26 cellular contexts compared by ENCODE assay signal in the genomic region with DNA sequence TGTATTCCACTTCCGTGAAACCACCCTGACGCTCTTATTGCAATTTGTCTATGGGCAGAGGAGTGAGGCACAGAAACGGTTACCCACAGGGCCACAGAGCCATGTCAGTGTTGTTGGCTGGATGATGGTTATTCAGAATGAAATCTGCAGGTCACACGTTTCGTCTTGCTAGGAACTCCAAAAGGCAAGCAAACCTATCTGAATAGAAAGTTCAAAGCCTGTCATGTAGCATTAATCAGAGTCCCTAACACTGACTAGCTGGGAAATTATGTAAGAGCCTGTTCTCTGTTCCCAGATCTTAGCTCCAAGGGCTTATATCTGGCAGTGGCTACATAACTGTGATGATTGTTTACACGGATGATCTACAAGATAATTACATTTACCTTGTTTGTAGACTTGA.
DNase-seq lines count a peak whose midpoint lies in the region; ATAC-seq and TF ChIP-seq lines count a peak whose summit lies in the region.
"Had no signal": no experiment of that assay in that cellular context is flagged by ENCODE, and none has a peak within 500 bp of the region (broad histone marks: within the 10 kb centered on the region; RNA-seq: fewer than 3 reads in every experiment).

No MANE protein-coding gene starts in this region.

- TF ChIP-seq CTCF in GM13976 (IDR thresholded peaks at IDR 0.05; ENCODE audit: borderline replicate concordance, control extremely low read depth, extremely low read depth, insufficient read depth, missing control alignments): no peak

- H3K9ac ChIP-seq in iPS-15b (ENCODE audit: low read depth, low read length): no peak overlapping the region
- H3K9ac ChIP-seq: GM23248 had no signal

- H3K4me1 ChIP-seq in iPS-15b (ENCODE audit: control insufficient read depth, insufficient read depth, low read length) (no peaks in the 10 kb centered on the region), HAP-1 (no peaks in the 10 kb centered on the region)
- H3K4me1 ChIP-seq: Caco-2 had no signal

- in situ Hi-C loops in GM13976 (cut with MboI; ENCODE audit: low sequenced_read_pairs, unreplicated experiment): no loop called here
- in situ Hi-C loops in HAP-1 (cut with MboI; ENCODE audit: low sequenced_read_pairs): no loop called here

- ATAC-seq in SK-N-SH treated with all-trans-retinoic acid at 6 μM for 48 hours (peak; percentile 42), GM18867 (IDR thresholded peaks at IDR 0.05; ENCODE audit: unreplicated experiment) (no peak)
- ATAC-seq: activated CD8-positive, alpha-beta memory T cell treated with anti-CD3 and anti-CD28 coated beads, Interleukin-2, amount 10 ng/mL, durations not matched to agents 7 days and 5 days; activated naive CD8-positive, alpha-beta T cell treated with anti-CD3 and anti-CD28 coated beads, Interleukin-2, amount 50 U/mL, for 24 hours; activated T-helper 17 cell treated with anti-CD3 and anti-CD28 coated beads, Interleukin-2, amount 50 U/mL, for 72 hours; esophagus mucosa; gastroesophageal sphincter; left ventricle myocardium superior; mucosa of descending colon; Panc1; sciatic nerve had no signal

- DNase-seq in GM13976 (ENCODE audit: low spot score): peak; percentile 10
- DNase-seq in pons (ENCODE audit: low spot score): peak; percentile 7
- DNase-seq in activated CD4-positive, alpha-beta T cell treated with anti-CD3 and anti-CD28 coated beads for 1 hour: no peak
- no peak for DNase-seq in SIG-M5 treated with dmso at 0.1 percent for 504 hours (lab: John Stamatoyannopoulos, UW; ENCODE audit: unreplicated experiment)
- no peak for DNase-seq in HAP-1 (ENCODE audit: low spot score in 2 of 2)
- DNase-seq: activated CD4-positive, alpha-beta T cell treated with anti-CD3 and anti-CD28 coated beads for 4 hours; activated CD8-positive, alpha-beta memory T cell treated with anti-CD3 and anti-CD28 coated beads, Interleukin-2, amount 10 ng/mL, durations not matched to agents 7 days and 5 days; activated naive CD8-positive, alpha-beta T cell treated with anti-CD3 and anti-CD28 coated beads, Interleukin-2, amount 50 U/mL, for 24 hours; Caco-2; EL; left ventricle myocardium superior; NCI-H1092; NCI-H2171 treated with DMSO at 0.1 percent for 48 hours; stimulated activated naive CD4-positive, alpha-beta T cell treated with Interleukin-2 at 50 U/mL for 16 hours; T1000 had no signal

- no peaks in the 10 kb centered on the region for H3K9me3 ChIP-seq in iPS-15b (ENCODE audit: control insufficient read depth, insufficient read depth, low read length)
- H3K9me3 ChIP-seq in HAP-1: no peaks in the 10 kb centered on the region
- H3K9me3 ChIP-seq: Caco-2, gastroesophageal sphincter, mucosa of descending colon, tibial nerve had no signal

- H3K4me3 ChIP-seq in iPS-15b (ENCODE audit: low read depth, low read length): peak overlapping the region; percentile 67
- H3K4me3 ChIP-seq in HAP-1: no peak overlapping the region
- H3K4me3 ChIP-seq: gastroesophageal sphincter, GM23248, mucosa of descending colon had no signal

- H3K36me3 ChIP-seq in iPS-15b (ENCODE audit: control insufficient read depth, insufficient read depth, low read length): no peaks in the 10 kb centered on the region
- H3K36me3 ChIP-seq in HAP-1 (replicated peaks): no peaks in the 10 kb centered on the region
- H3K36me3 ChIP-seq: gastroesophageal sphincter, tibial nerve had no signal

- H3K27me3 ChIP-seq in iPS-15b (ENCODE audit: control insufficient read depth, insufficient read depth, low read length) (peaks cover 57% of the 10 kb centered on the region), HAP-1 (ENCODE audit: low read depth) (peaks cover 40% of the 10 kb centered on the region)

TF ChIP-seq in SK-N-SH treated with all-trans-retinoic acid at 6 μM for 48 hours, 23 proteins besides CTCF, POLR2A, EP300 and RAD21:
- TF ChIP-seq CSDC2 (CRISPR knock-in tag; IDR thresholded peaks at IDR 0.05): no peak
- no peak for TF ChIP-seq ZFP30 (CRISPR knock-in tag; IDR thresholded peaks at IDR 0.05)
- no peak for TF ChIP-seq ZFP3 (CRISPR knock-in tag; IDR thresholded peaks at IDR 0.05)
- TF ChIP-seq ZNF8 (CRISPR knock-in tag; IDR thresholded peaks at IDR 0.05): no peak
- no peak for TF ChIP-seq PPARA (CRISPR knock-in tag; IDR thresholded peaks at IDR 0.05; ENCODE audit: borderline replicate concordance)
- TF ChIP-seq ESRRG (CRISPR knock-in tag; IDR thresholded peaks at IDR 0.05): no peak
- no peak for TF ChIP-seq BACH2 (CRISPR knock-in tag; IDR thresholded peaks at IDR 0.05; ENCODE audit: borderline replicate concordance)
- no peak for TF ChIP-seq TCF4 (CRISPR knock-in tag; IDR thresholded peaks at IDR 0.05; ENCODE audit: borderline replicate concordance)
- TF ChIP-seq, protein P1, sequence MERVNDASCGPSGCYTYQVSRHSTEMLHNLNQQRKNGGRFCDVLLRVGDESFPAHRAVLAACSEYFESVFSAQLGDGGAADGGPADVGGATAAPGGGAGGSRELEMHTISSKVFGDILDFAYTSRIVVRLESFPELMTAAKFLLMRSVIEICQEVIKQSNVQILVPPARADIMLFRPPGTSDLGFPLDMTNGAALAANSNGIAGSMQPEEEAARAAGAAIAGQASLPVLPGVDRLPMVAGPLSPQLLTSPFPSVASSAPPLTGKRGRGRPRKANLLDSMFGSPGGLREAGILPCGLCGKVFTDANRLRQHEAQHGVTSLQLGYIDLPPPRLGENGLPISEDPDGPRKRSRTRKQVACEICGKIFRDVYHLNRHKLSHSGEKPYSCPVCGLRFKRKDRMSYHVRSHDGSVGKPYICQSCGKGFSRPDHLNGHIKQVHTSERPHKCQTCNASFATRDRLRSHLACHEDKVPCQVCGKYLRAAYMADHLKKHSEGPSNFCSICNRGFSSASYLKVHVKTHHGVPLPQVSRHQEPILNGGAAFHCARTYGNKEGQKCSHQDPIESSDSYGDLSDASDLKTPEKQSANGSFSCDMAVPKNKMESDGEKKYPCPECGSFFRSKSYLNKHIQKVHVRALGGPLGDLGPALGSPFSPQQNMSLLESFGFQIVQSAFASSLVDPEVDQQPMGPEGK (CRISPR knock-in tag; IDR thresholded peaks at IDR 0.05; ENCODE audit: borderline replicate concordance): no peak
- TF ChIP-seq ZNF565 (CRISPR knock-in tag; conservative IDR thresholded peaks at IDR 0.05; ENCODE audit: low read depth): no peak
- TF ChIP-seq SNAI2 (CRISPR knock-in tag; IDR thresholded peaks at IDR 0.05): no peak
- TF ChIP-seq TOX (CRISPR knock-in tag; IDR thresholded peaks at IDR 0.05; ENCODE audit: borderline replicate concordance): no peak

Comparison
In these comparisons a context has a peak if more than half of its experiments do, and no peak if none do; other contexts are left out.
1. DNase-seq: peak in GM13976 (single experiment) and pons (single experiment); none in activated CD4-positive, alpha-beta T cell treated with anti-CD3 and anti-CD28 coated beads for 1 hour (single experiment), SIG-M5 treated with dmso at 0.1 percent for 504 hours (single experiment) and HAP-1 (0 of 2).